ENCODE assay signal across 20 cellular contexts in genomic region chr15:50890751-50891150, GRCh38.
"Had no signal": no experiment of that assay in that cellular context is flagged by ENCODE, and none has a peak within 500 bp of the region (broad histone marks: within the 10 kb centered on the region; RNA-seq: fewer than 3 reads in every experiment).

No MANE protein-coding gene starts in this region.

- H3K4me3 ChIP-seq: mucosa of descending colon, psoas muscle, right lobe of liver, spleen, tibial artery, upper lobe of right lung, vagina had no signal

- ATAC-seq: left lobe of liver; mucosa of descending colon; naive thymus-derived CD8-positive, alpha-beta T cell; psoas muscle; right lobe of liver; stimulated activated memory B cell treated with anti-CD40 and anti-IgM and Interleukin-4, amounts not matched to agents 10 μg/mL and 1 μg/mL and 100 μg/mL, for 72 hours; upper lobe of right lung had no signal

- DNase-seq: foreskin melanocyte; head of caudate nucleus; hippocampal formation; mammary epithelial cell; mucosa of descending colon; naive thymus-derived CD8-positive, alpha-beta T cell; psoas muscle; retina; right lobe of liver; spleen; stimulated activated CD4-positive, alpha-beta T cell treated with anti-CD3 and anti-CD28 coated beads, Interleukin-15, amount 100 ng/mL, for 24 hours; stimulated activated CD4-positive, alpha-beta T cell treated with anti-CD3 and anti-CD28 coated beads, Interleukin-1b, Interleukin-23, amount 100 ng/mL, for 48 hours; stimulated activated CD4-positive, alpha-beta T cell treated with anti-CD3 and anti-CD28 coated beads, Interleukin-4, amount 100 ng/mL, for 24 hours; tibial artery; upper lobe of right lung had no signal

- H3K9me3 ChIP-seq: psoas muscle, right lobe of liver, upper lobe of right lung, vagina had no signal

- H3K36me3 ChIP-seq: neutrophil, right lobe of liver, upper lobe of right lung, vagina had no signal

- FAIRE-seq: islet of Langerhans had no signal

- H3K27me3 ChIP-seq: neutrophil, right lobe of liver, spleen, tibial artery, upper lobe of right lung, vagina had no signal

- H3K27ac ChIP-seq: neutrophil, psoas muscle, right lobe of liver, spleen, tibial artery, upper lobe of right lung, vagina had no signal

- H3K4me1 ChIP-seq: psoas muscle, right lobe of liver, upper lobe of right lung had no signal
